6 cellular contexts compared by ENCODE assay signal in the genomic region with DNA sequence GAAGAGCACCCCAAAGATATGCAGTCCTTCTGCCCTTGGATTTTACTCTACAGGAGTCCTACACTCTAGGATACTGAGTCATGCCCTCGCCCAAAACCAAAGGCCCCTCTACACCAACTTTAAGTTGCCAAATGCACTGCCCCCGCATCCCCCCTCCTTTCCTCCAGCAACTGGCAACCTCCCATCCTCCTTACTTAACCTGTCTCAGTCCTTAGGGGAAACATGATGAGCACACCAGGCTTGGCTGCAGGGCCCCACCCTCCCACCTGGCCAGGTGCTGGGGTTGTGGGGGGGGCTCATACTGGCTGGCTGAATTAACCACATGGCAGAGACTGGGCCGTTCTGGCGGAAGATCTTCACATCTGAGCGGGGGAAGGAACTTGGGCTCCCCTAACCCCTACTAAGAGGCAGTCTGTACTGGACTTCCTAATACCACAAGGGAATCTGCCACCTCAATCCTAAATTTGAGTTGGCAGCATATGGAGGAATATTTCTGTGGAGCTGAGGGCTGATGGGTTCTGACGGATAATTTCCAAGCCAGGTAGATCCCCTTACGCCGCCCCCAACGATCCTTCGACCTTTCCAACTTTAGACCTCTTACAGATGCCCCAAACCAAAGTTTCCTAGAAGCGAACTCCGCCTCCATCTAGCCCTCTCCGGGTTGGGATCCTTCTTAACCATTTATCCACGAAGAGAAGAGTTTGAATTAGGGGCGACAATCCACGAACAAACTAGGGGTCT. TPM values are rescaled to one million over a fixed set of nuclear protein-coding genes. Genes with fewer than 3 reads are reported as not detected.
DNase-seq lines count a peak whose midpoint lies in the region; ATAC-seq and TF ChIP-seq lines count a peak whose summit lies in the region.

No MANE protein-coding gene starts in this region.

- ATAC-seq in omental fat pad (ENCODE audit: low FRiP score) (peak; percentile 30), GM19395 (IDR thresholded peaks at IDR 0.05; ENCODE audit: unreplicated experiment) (no peak), GM21423 (IDR thresholded peaks at IDR 0.05; ENCODE audit: unreplicated experiment) (no peak)

- DNase-seq in COLO668 (lab: John Stamatoyannopoulos, UW; ENCODE audit: unreplicated experiment) (peak; percentile 83), NCI-H2171 (lab: John Stamatoyannopoulos, UW) (peak; percentile 86), caudate nucleus (lab: John Stamatoyannopoulos, UW) (peak in 5 of 61 donors; percentile 13 to 33 (median 21)), omental fat pad (ENCODE audit: low spot score) (peak; percentile 48)

- no peak for TF ChIP-seq CTCF in omental fat pad (IDR thresholded peaks at IDR 0.05)

- H3K27ac ChIP-seq in caudate nucleus (ENCODE audit: low read depth, low read length) = peak overlapping the region; percentile 99

RNA-seq across cellular contexts. Expression of gene HDGF, which starts 1.1 kb away (rescaled TPM):
- 100 to 1,000 TPM; 124 to 242 (median 137) TPM for total RNA-seq in omental fat pad

RNA-seq across cellular contexts. Expression of gene MRPL24, which starts 9.5 kb away (rescaled TPM):
- total RNA-seq in omental fat pad = 10 to 100 TPM; 45.0 to 74.4 (median 69.8) TPM

RNA-seq across cellular contexts. Expression of gene PRCC, which starts 17.0 kb away (rescaled TPM):
- 10 to 100 TPM; 25.5 to 34.7 (median 28.2) TPM for total RNA-seq in omental fat pad

RNA-seq across cellular contexts. Expression of gene ISG20L2, which starts 21.8 kb away (rescaled TPM):
- 10 to 100 TPM; 19.8 to 34.1 (median 28.2) TPM for total RNA-seq in omental fat pad

RNA-seq across cellular contexts. Expression of gene METTL25B, which starts 22.1 kb away (rescaled TPM):
- 10 to 100 TPM; 12.1 to 25.4 (median 18.8) TPM for total RNA-seq in omental fat pad
